Comparison of ENCODE assay signal across 8 cellular contexts in genomic region chr14:39430762-39431415, GRCh38. TPM values are rescaled to one million over a fixed set of nuclear protein-coding genes. Genes with fewer than 3 reads are reported as not detected.
A peak's percentile ranks its signal among the peaks of the same experiment; 100 is the strongest.
DNase-seq lines count a peak whose midpoint lies in the region; ATAC-seq and TF ChIP-seq lines count a peak whose summit lies in the region.

No MANE protein-coding gene starts in this region.

- 12 to 14% methylated on average over 19 of the region's 19 CpGs for WGBS in heart right ventricle, 2 donors
- WGBS in liver = 14% methylated on average over 19 of the region's 19 CpGs
- 5 to 10% methylated on average over 19 of the region's 19 CpGs for WGBS in thyroid gland, 2 donors

- H3K4me1 ChIP-seq in heart right ventricle (peaks cover 0 to 59% (median 47%) of the 10 kb centered on the region in 9 donors), liver (ENCODE audit: control insufficient read depth in 4 of 4, insufficient read depth in 4 of 4, low read length in 3 of 4) (peaks cover 4 to 42% (median 26%) of the 10 kb centered on the region in 4 donors), thyroid gland (peaks cover 29 to 37% of the 10 kb centered on the region in 2 donors)

- H3K27ac ChIP-seq in heart right ventricle = peak overlapping the region; percentile 94 to 100 (median 98)
- peak overlapping the region; percentile 96 to 98 for H3K27ac ChIP-seq in liver (ENCODE audit: low read depth in 1 of 2, low read length in 2 of 2)
- peak overlapping the region; percentile 98 to 100 (median 98) for H3K27ac ChIP-seq in thyroid gland

- H3K36me3 ChIP-seq in heart right ventricle = no peaks in the 10 kb centered on the region
- no peaks in the 10 kb centered on the region for H3K36me3 ChIP-seq in MG63
- no peaks in the 10 kb centered on the region for H3K36me3 ChIP-seq in liver (ENCODE audit: control insufficient read depth in 4 of 4, insufficient read depth in 3 of 4, low read depth in 1 of 4, low read length in 3 of 4)
- H3K36me3 ChIP-seq in thyroid gland = no peaks in the 10 kb centered on the region

- peak overlapping the region; percentile 61 to 66 for H3K9ac ChIP-seq in liver (ENCODE audit: low read depth in 1 of 2, low read length in 2 of 2)

- intact Hi-C loops in heart right ventricle (cut with DNase I) = loop anchor here in 6 of 10 donors (5.0 to 10.0 kb wide), 5 partner anchors 164 to 329 kb away; partner anchors contain the start of genes SEC23A (in 3 of the 6), TRAPPC6B (in 3 of the 6) and PNN (in 1 of the 6)
- intact Hi-C loops in Right ventricle myocardium superior (cut with DNase I) = no loop called here
- intact Hi-C loops in thyroid gland (cut with DNase I) = no loop called here

- peak in 1 of 2 donors; percentile 16 for DNase-seq in heart right ventricle
- DNase-seq in Right ventricle myocardium superior = no peak
- no peak for DNase-seq in MG63
- peak; percentile 39 for DNase-seq in astrocyte of the hippocampus (ENCODE audit: low read depth, low spot score)
- no peak for DNase-seq in thyroid gland
- DNase-seq in COLO829 (ENCODE audit: low spot score) = no peak
- DNase-seq in NCI-H526 treated with DMSO at 0.1 percent for 48 hours (lab: John Stamatoyannopoulos, UW) = no peak

- TF ChIP-seq CTCF in heart right ventricle (IDR thresholded peaks at IDR 0.05) (no peak), liver (IDR thresholded peaks at IDR 0.05; ENCODE audit: low read depth, low read length, missing input control) (no peak), thyroid gland (IDR thresholded peaks at IDR 0.05) (no peak)

- H3K27me3 ChIP-seq in heart right ventricle (no peaks in the 10 kb centered on the region), MG63 (no peaks in the 10 kb centered on the region; the same call in 1 of the 2 replicates), liver (ENCODE audit: control insufficient read depth in 4 of 4, insufficient read depth in 4 of 4, low read length in 3 of 4) (no peaks in the 10 kb centered on the region), thyroid gland (no peaks in the 10 kb centered on the region)

- no peaks in the 10 kb centered on the region for H3K9me3 ChIP-seq in heart right ventricle
- H3K9me3 ChIP-seq in MG63 = no peaks in the 10 kb centered on the region
- no peaks in the 10 kb centered on the region for H3K9me3 ChIP-seq in liver (ENCODE audit: control insufficient read depth in 4 of 4, low read length in 3 of 4)
- no peaks in the 10 kb centered on the region for H3K9me3 ChIP-seq in thyroid gland

- no peak for ATAC-seq in heart right ventricle
- no peak for ATAC-seq in Right ventricle myocardium superior (ENCODE audit: poor library complexity)

- TF ChIP-seq POLR2A in thyroid gland (IDR thresholded peaks at IDR 0.05) = no peak

- TF ChIP-seq RAD21 in liver (IDR thresholded peaks at IDR 0.05) = no peak

- H3K4me3 ChIP-seq in heart right ventricle = peak overlapping the region; percentile 75 to 99 (median 96)
- H3K4me3 ChIP-seq in MG63 = peak overlapping the region; percentile 87
- peak overlapping the region; percentile 86 to 98 (median 88) for H3K4me3 ChIP-seq in liver (ENCODE audit: low read depth in 1 of 3, low read length in 3 of 3)
- peak overlapping the region; percentile 85 to 92 (median 90) for H3K4me3 ChIP-seq in thyroid gland (replicated peaks in 1 of 3)

TF ChIP-seq in liver, 16 proteins besides CTCF, POLR2A, EP300 and RAD21:
- TF ChIP-seq HNF4A (conservative IDR thresholded peaks at IDR 0.05) (no peak), TAF1 (conservative IDR thresholded peaks at IDR 0.05) (no peak), HNF4G (IDR thresholded peaks at IDR 0.05) (no peak), FOXA2 (IDR thresholded peaks at IDR 0.05) (no peak), RXRA (IDR thresholded peaks at IDR 0.05) (no peak), SP1 (IDR thresholded peaks at IDR 0.05) (no peak), REST (IDR thresholded peaks at IDR 0.05) (no peak), GABPA (IDR thresholded peaks at IDR 0.05 in 1 of 2, conservative IDR thresholded peaks at IDR 0.05 in 1 of 2) (no peak), ZBTB33 (IDR thresholded peaks at IDR 0.05) (no peak), JUND (IDR thresholded peaks at IDR 0.05) (no peak), NR2F2 (IDR thresholded peaks at IDR 0.05) (no peak), EGR1 (IDR thresholded peaks at IDR 0.05; ENCODE audit: low read depth in 2 of 2) (no peak), YY1 (IDR thresholded peaks at IDR 0.05) (no peak), ATF3 (IDR thresholded peaks at IDR 0.05) (no peak), MAX (IDR thresholded peaks at IDR 0.05) (no peak), FOXA1 (IDR thresholded peaks at IDR 0.05) (no peak)

RNA-seq across cellular contexts. Expression of gene FBXO33, which starts 1.3 kb away (rescaled TPM):
- total RNA-seq in heart right ventricle (1 to 10 TPM; 3.0 to 6.8 (median 5.1) TPM), Right ventricle myocardium superior (3.7 TPM), liver (10 to 100 TPM in 1 of 2 donors, 1 to 10 TPM in 1; 7.1 to 11.4 TPM), thyroid gland (10 to 100 TPM; 27.4 to 40.2 (median 33.5) TPM)
- polyA plus RNA-seq in heart right ventricle (1 to 10 TPM; 2.8 to 2.9 TPM), liver (1 to 10 TPM; 3.3 to 5.1 TPM)
- total RNA-seq in MG63 (2014; rRNA removed; shearing (Covaris generic); ENCODE audit: low replicate concordance) = 4.2 and 11.5 TPM in 2 replicates

Comparison
In these comparisons a context has a peak if more than half of its experiments do, and no peak if none do; other contexts are left out.
1. intact Hi-C loops: an anchor here in heart right ventricle (5.0 to 10.0 kb wide); none called in Right ventricle myocardium superior and thyroid gland.